8 cellular contexts compared by ENCODE assay signal in genomic region chr3:98602078-98602678, GRCh38. TPM values are rescaled to one million over a fixed set of nuclear protein-coding genes. Genes with fewer than 3 reads are reported as not detected.
DNase-seq lines count a peak whose midpoint lies in the region; ATAC-seq and TF ChIP-seq lines count a peak whose summit lies in the region.

No MANE protein-coding gene starts in this region.

- H3K79me2 ChIP-seq in PC-3 (ENCODE audit: low read length) = no peaks in the 10 kb centered on the region

- ATAC-seq in GM21528 (IDR thresholded peaks at IDR 0.05; ENCODE audit: low FRiP score, unreplicated experiment) = peak; percentile 68
- ATAC-seq in PC-3 = peak; percentile 86
- peak; percentile 71 for ATAC-seq in lung (ENCODE audit: insufficient read depth, low FRiP score)

- CTCF ChIA-PET in PC-3 (lab: Charles Lee) = interaction anchor here (0.6 to 1.8 kb wide), 4 partner anchors 55 to 213 kb away, joined by 4 to 14 read pairs (median 11); no protein-coding TSS in a partner anchor

- no peaks in the 10 kb centered on the region for H3F3A ChIP-seq in PC-3 (ENCODE audit: low read length, unreplicated experiment)

- intact Hi-C loops in PC-3 (cut with micrococcal nuclease) = loop anchor here (1.0 to 2.0 kb wide), 6 partner anchors 55 to 393 kb away; no protein-coding TSS in a partner anchor

- H4K20me1 ChIP-seq in PC-3 (ENCODE audit: low read length) = no peaks in the 10 kb centered on the region

- no peak overlapping the region for H3K4me2 ChIP-seq in PC-3 (ENCODE audit: low read length)

- no peaks in the 10 kb centered on the region for H3K4me1 ChIP-seq in PC-3 (ENCODE audit: insufficient read depth, low read length)
- no peaks in the 10 kb centered on the region for H3K4me1 ChIP-seq in lung (ENCODE audit: control insufficient read depth in 2 of 2, insufficient read depth in 2 of 2, low read length in 2 of 2)

- no peaks in the 10 kb centered on the region for H3K9me3 ChIP-seq in PC-3 (ENCODE audit: low read length)
- H3K9me3 ChIP-seq in lung (ENCODE audit: control insufficient read depth in 2 of 2, insufficient read depth in 1 of 2, low read length in 1 of 2) = no peaks in the 10 kb centered on the region

- H3K4me3 ChIP-seq in PC-3 (ENCODE audit: low read length) = no peak overlapping the region
- H3K4me3 ChIP-seq in lung = no peak overlapping the region

- peak; percentile 21 for DNase-seq in stimulated activated CD4-positive, alpha-beta T cell treated with anti-CD3 and anti-CD28 coated beads, Interleukin-15, amount 100 ng/mL, for 24 hours
- DNase-seq in stimulated activated CD4-positive, alpha-beta T cell treated with anti-CD3 and anti-CD28 coated beads, Interleukin-4, amount 100 ng/mL, for 1 hour = no peak
- DNase-seq in HS-5 (ENCODE audit: low read depth) (peak; percentile 32), PC-3 (peak; percentile 78), dermis microvascular lymphatic vessel endothelial cell (ENCODE audit: low read depth in 2 of 2) (peak; percentile 72 to 74), lung (ENCODE audit: low spot score) (no peak), ureter (ENCODE audit: low spot score) (no peak)

- 7 to 9% methylated on average over 4 of the region's 4 CpGs for WGBS in lung, 2 donors

- no peaks in the 10 kb centered on the region for H3K36me3 ChIP-seq in PC-3 (ENCODE audit: low read depth, low read length)
- no peaks in the 10 kb centered on the region for H3K36me3 ChIP-seq in lung (ENCODE audit: control insufficient read depth in 2 of 2, insufficient read depth in 2 of 2, low read length in 2 of 2)

- H3K27ac ChIP-seq in PC-3 (ENCODE audit: low read length) (no peak overlapping the region), lung (ENCODE audit: low read depth in 1 of 2, low read length in 1 of 2) (no peak overlapping the region)

- no TSS peak for BruUV-seq in PC-3 (replicated peaks; lab: Mats Ljungman, UMichigan)

- no peaks in the 10 kb centered on the region for H3K9me2 ChIP-seq in PC-3 (replicated peaks; ENCODE audit: low read length)

- H2AFZ ChIP-seq in PC-3 (ENCODE audit: low read length) = no peak overlapping the region

- POLR2A ChIA-PET in PC-3 (lab: Charles Lee; ENCODE audit: unreplicated experiment) = no interaction called here

- peak; percentile 96 for TF ChIP-seq CTCF in PC-3 (conservative IDR thresholded peaks at IDR 0.05; ENCODE audit: low read depth, low read length)
- peak; percentile 43 for TF ChIP-seq CTCF in lung (IDR thresholded peaks at IDR 0.05; ENCODE audit: control extremely low read depth, extremely low read depth)

- H3K27me3 ChIP-seq in PC-3 (ENCODE audit: low read length) (no peaks in the 10 kb centered on the region), lung (ENCODE audit: control insufficient read depth, insufficient read depth) (no peaks in the 10 kb centered on the region)

- no peak overlapping the region for H3K9ac ChIP-seq in PC-3 (ENCODE audit: low read length)

RNA-seq across cellular contexts. Expression of gene CPOX, which starts 8.8 kb away (rescaled TPM):
- total RNA-seq in PC-3 (2014; rRNA removed) = 62.0 and 86.2 TPM in 2 replicates
- 16.6 and 23.1 TPM in 2 replicates for total RNA-seq in dermis microvascular lymphatic vessel endothelial cell
- total RNA-seq in lung = 10 to 100 TPM; 14.0 to 22.2 TPM
- polyA plus RNA-seq in lung = 10 to 100 TPM in 1 of 2 donors, 1 to 10 TPM in 1; 9.8 to 12.3 TPM
- 17.5 TPM for total RNA-seq in ureter

Comparison
In these comparisons a context has a peak if more than half of its experiments do, and no peak if none do; other contexts are left out.
1. DNase-seq: peak in stimulated activated CD4-positive, alpha-beta T cell treated with anti-CD3 and anti-CD28 coated beads, Interleukin-15, amount 100 ng/mL, for 24 hours (single experiment), HS-5 (single experiment), PC-3 (single experiment) and dermis microvascular lymphatic vessel endothelial cell (2 of 2); none in stimulated activated CD4-positive, alpha-beta T cell treated with anti-CD3 and anti-CD28 coated beads, Interleukin-4, amount 100 ng/mL, for 1 hour (single experiment), lung (single experiment) and ureter (single experiment).
2. Peak in every context shown above with its lines, with median percentiles within 50 percentile points of each other: ATAC-seq.